8 cellular contexts compared by ENCODE assay signal in genomic region chr22:47192651-47193437, GRCh38.
A peak's percentile ranks its signal among the peaks of the same experiment; 100 is the strongest.
DNase-seq lines count a peak whose midpoint lies in the region; ATAC-seq and TF ChIP-seq lines count a peak whose summit lies in the region.
"Had no signal": no experiment of that assay in that cellular context is flagged by ENCODE, and none has a peak within 500 bp of the region (broad histone marks: within the 10 kb centered on the region; RNA-seq: fewer than 3 reads in every experiment).

No MANE protein-coding gene starts in this region.

- no peak for TF ChIP-seq CTCF in CD14-positive monocyte (IDR thresholded peaks at IDR 0.05)
- TF ChIP-seq CTCF in natural killer cell (IDR thresholded peaks at IDR 0.05): no peak

- peaks cover 0 to 2% (median 0%) of the 10 kb centered on the region in 7 donors for H3K9me3 Mint-ChIP-seq in CD14-positive monocyte
- no peaks in the 10 kb centered on the region for H3K9me3 Mint-ChIP-seq in natural killer cell
- no peaks in the 10 kb centered on the region for H3K9me3 Mint-ChIP-seq in immature natural killer cell

- peak; percentile 41 for DNase-seq in CD14-positive monocyte (ENCODE audit: low spot score)
- peak; percentile 88 for DNase-seq in DMS53 (lab: John Stamatoyannopoulos, UW)
- DNase-seq in SK-MEL-5 (ENCODE audit: low read depth, low spot score): peak; percentile 68
- DNase-seq in natural killer cell: peak; percentile 12
- DNase-seq in immature natural killer cell: no peak
- no peak for DNase-seq in stimulated activated CD4-positive, alpha-beta T cell treated with anti-CD3 and anti-CD28 coated beads, Interleukin-4, amount 100 ng/mL, for 4 hours
- no peak for DNase-seq in UCSD-AML1 (lab: John Stamatoyannopoulos, UW; ENCODE audit: unreplicated experiment)
- DNase-seq: foreskin melanocyte had no signal

- H3K36me3 Mint-ChIP-seq in CD14-positive monocyte: no peaks in the 10 kb centered on the region
- H3K36me3 Mint-ChIP-seq in natural killer cell: no peaks in the 10 kb centered on the region
- no peaks in the 10 kb centered on the region for H3K36me3 Mint-ChIP-seq in immature natural killer cell

- peak in 1 of 3 donors; percentile 44 for ATAC-seq in natural killer cell

- no peaks in the 10 kb centered on the region for H3K27me3 Mint-ChIP-seq in CD14-positive monocyte (ENCODE audit: low read depth in 3 of 3)
- no peaks in the 10 kb centered on the region for H3K27me3 Mint-ChIP-seq in natural killer cell (ENCODE audit: low read depth in 2 of 2)
- H3K27me3 Mint-ChIP-seq in immature natural killer cell (ENCODE audit: low read depth in 3 of 3): peaks cover 0 to 4% (median 1%) of the 10 kb centered on the region in 3 donors

- no peaks in the 10 kb centered on the region for H3K4me1 Mint-ChIP-seq in CD14-positive monocyte
- no peaks in the 10 kb centered on the region for H3K4me1 Mint-ChIP-seq in natural killer cell
- no peaks in the 10 kb centered on the region for H3K4me1 Mint-ChIP-seq in immature natural killer cell

- intact Hi-C loops in CD14-positive monocyte (cut with micrococcal nuclease): no loop called here
- intact Hi-C loops in natural killer cell (cut with micrococcal nuclease): no loop called here

- H3K4me3 Mint-ChIP-seq in CD14-positive monocyte: no peak overlapping the region
- H3K4me3 Mint-ChIP-seq in natural killer cell: no peak overlapping the region
- H3K4me3 Mint-ChIP-seq in immature natural killer cell: no peak overlapping the region

- H3K27ac Mint-ChIP-seq in CD14-positive monocyte (no peak overlapping the region), natural killer cell (no peak overlapping the region), immature natural killer cell (no peak overlapping the region)

- in situ Hi-C loops in SK-MEL-5 (cut with HindIII; ENCODE audit: low pct_unique_long_range_greater_than_20kb, low sequenced_read_pairs): no loop called here

Comparison
In these comparisons a context has a peak if more than half of its experiments do, and no peak if none do; other contexts are left out.
1. DNase-seq: peak in CD14-positive monocyte (single experiment), DMS53 (single experiment), SK-MEL-5 (single experiment) and natural killer cell (single experiment); none in immature natural killer cell (0 of 3), stimulated activated CD4-positive, alpha-beta T cell treated with anti-CD3 and anti-CD28 coated beads, Interleukin-4, amount 100 ng/mL, for 4 hours (0 of 2) and UCSD-AML1 (single experiment).